12 cellular contexts compared by ENCODE assay signal in genomic region chr20:63500902-63501817, GRCh38. TPM values are rescaled to one million over a fixed set of nuclear protein-coding genes. Genes with fewer than 3 reads are reported as not detected.
DNase-seq lines count a peak whose midpoint lies in the region; ATAC-seq and TF ChIP-seq lines count a peak whose summit lies in the region.
"Had no signal": no experiment of that assay in that cellular context is flagged by ENCODE, and none has a peak within 500 bp of the region (broad histone marks: within the 10 kb centered on the region; RNA-seq: fewer than 3 reads in every experiment).

No MANE protein-coding gene starts in this region.

- POLR2A ChIA-PET in CD4-positive, alpha-beta T cell (lab: Charles Lee): no interaction called here

- peaks cover 35% of the 10 kb centered on the region for H3K27me3 Mint-ChIP-seq in CD4-positive, alpha-beta T cell
- peaks cover 52% of the 10 kb centered on the region for H3K27me3 Mint-ChIP-seq in endodermal cell (ENCODE audit: insufficient read depth)

- no peak overlapping the region for H3K27ac Mint-ChIP-seq in CD4-positive, alpha-beta T cell
- no peak overlapping the region for H3K27ac Mint-ChIP-seq in endodermal cell
- H3K27ac Mint-ChIP-seq: activated CD4-positive, alpha-beta T cell treated with anti-CD3 and anti-CD28 coated beads, Interleukin-2, amount 10 ng/mL, durations not matched to agents 7 days and 5 days had no signal

- no peaks in the 10 kb centered on the region for H3K36me3 ChIP-seq in endodermal cell (ENCODE audit: control insufficient read depth, insufficient read depth, low read length)
- H3K36me3 ChIP-seq: upper lobe of left lung had no signal

- no peaks in the 10 kb centered on the region for H3K4me1 ChIP-seq in endodermal cell (ENCODE audit: control insufficient read depth, insufficient read depth, low read length)

- DNase-seq in CD4-positive, alpha-beta T cell: no peak
- DNase-seq in NCI-H2171 treated with DMSO at 0.1 percent for 48 hours (lab: John Stamatoyannopoulos, UW) (peak; percentile 68), islet precursor cell (peak; percentile 53), NCI-H187 (lab: John Stamatoyannopoulos, UW) (no peak), endodermal cell (no peak)
- DNase-seq: activated CD4-positive, alpha-beta T cell treated with anti-CD3 and anti-CD28 coated beads, Interleukin-2, amount 10 ng/mL, durations not matched to agents 7 days and 5 days; activated effector memory CD4-positive, alpha-beta T cell treated with Interleukin-2 at 50 U/mL for 16 hours; NK-92 treated with Interleukin-12 subunit alpha and Interleukin-12 subunit beta, amount 100 ng/mL, for 24 hours; stimulated activated CD4-positive, alpha-beta T cell treated with anti-CD3 and anti-CD28 coated beads, Interleukin-12 subunit alpha, Interleukin-12 subunit beta, amount 100 ng/mL, for 4 hours had no signal

- intact Hi-C loops in CD4-positive, alpha-beta T cell (cut with DNase I, micrococcal nuclease): no loop called here

- H3K4me3 Mint-ChIP-seq in CD4-positive, alpha-beta T cell: peak overlapping the region; percentile 42
- no peak overlapping the region for H3K4me3 Mint-ChIP-seq in endodermal cell
- H3K4me3 Mint-ChIP-seq: activated CD4-positive, alpha-beta T cell treated with anti-CD3 and anti-CD28 coated beads, Interleukin-2, amount 10 ng/mL, durations not matched to agents 7 days and 5 days had no signal

- H3K9ac ChIP-seq in endodermal cell (ENCODE audit: extremely low read depth, low read length, poor library complexity, severe bottlenecking): no peak overlapping the region

- TF ChIP-seq CTCF in CD4-positive, alpha-beta T cell (IDR thresholded peaks at IDR 0.05): no peak
- TF ChIP-seq CTCF in endodermal cell (conservative IDR thresholded peaks at IDR 0.05): no peak

- CTCF ChIA-PET in CD4-positive, alpha-beta T cell (lab: Charles Lee): no interaction called here

- no peak overlapping the region for H3K27ac ChIP-seq in CD4-positive, alpha-beta T cell (ENCODE audit: low read depth, low read length)
- H3K27ac ChIP-seq in endodermal cell (ENCODE audit: low read depth, low read length): no peak overlapping the region
- H3K27ac ChIP-seq: upper lobe of left lung had no signal

- no peak overlapping the region for H3K4me3 ChIP-seq in endodermal cell (ENCODE audit: low read length)
- H3K4me3 ChIP-seq: upper lobe of left lung had no signal

- H3K27me3 ChIP-seq in CD4-positive, alpha-beta T cell (ENCODE audit: control insufficient read depth, insufficient read depth, low read length): peaks cover 26% of the 10 kb centered on the region
- peaks cover 36% of the 10 kb centered on the region for H3K27me3 ChIP-seq in endodermal cell (ENCODE audit: control insufficient read depth, insufficient read depth, low read length, poor library complexity, severe bottlenecking)
- H3K27me3 ChIP-seq: BE2C had no signal

- peaks cover 13% of the 10 kb centered on the region for H3K9me3 ChIP-seq in CD4-positive, alpha-beta T cell (ENCODE audit: control insufficient read depth, low read length)
- peaks cover 7% of the 10 kb centered on the region for H3K9me3 ChIP-seq in endodermal cell (ENCODE audit: control insufficient read depth, low read length)

- H3K9me3 Mint-ChIP-seq in CD4-positive, alpha-beta T cell: peaks cover 2% of the 10 kb centered on the region
- H3K9me3 Mint-ChIP-seq in endodermal cell: peaks cover 7% of the 10 kb centered on the region

- ATAC-seq in CD4-positive, alpha-beta T cell (ENCODE audit: poor library complexity): no peak
- ATAC-seq in HG02759 (IDR thresholded peaks at IDR 0.05; ENCODE audit: unreplicated experiment): no peak

- no peaks in the 10 kb centered on the region for H3K36me3 Mint-ChIP-seq in CD4-positive, alpha-beta T cell (ENCODE audit: low read depth)
- no peaks in the 10 kb centered on the region for H3K36me3 Mint-ChIP-seq in endodermal cell (ENCODE audit: low read depth)

- 90 to 94% methylated on average over 24 to 27 of the region's 27 CpGs for WGBS in endodermal cell (ENCODE audit: insufficient coverage in 1 of 2, insufficient read length in 1 of 2), 2 experiments

- H3K4me1 Mint-ChIP-seq in CD4-positive, alpha-beta T cell (ENCODE audit: low read depth): peaks cover 5% of the 10 kb centered on the region
- no peaks in the 10 kb centered on the region for H3K4me1 Mint-ChIP-seq in endodermal cell

RNA-seq across cellular contexts. Expression of gene EEF1A2, which starts 2.3 kb away (rescaled TPM):
- 1 to 10 TPM in 1 of 2 experiments, under 1 TPM in 1; 0.92 to 1.1 TPM for total RNA-seq in CD4-positive, alpha-beta T cell
- 10 to 100 TPM; 12.1 to 22.6 TPM for total RNA-seq in endodermal cell
- polyA plus RNA-seq in endodermal cell (2013, experiment 1 of 2): 24.7 TPM
- polyA plus RNA-seq in endodermal cell (2013, experiment 2 of 2): 18.3 TPM

RNA-seq across cellular contexts. Expression of gene PPDPF, which starts 19.4 kb away (rescaled TPM):
- total RNA-seq in CD4-positive, alpha-beta T cell: 100 to 1,000 TPM; 249 to 251 TPM
- total RNA-seq in endodermal cell: 100 to 1,000 TPM; 247 to 296 TPM
- polyA plus RNA-seq in endodermal cell (2013, experiment 1 of 2): 318 TPM
- 282 TPM for polyA plus RNA-seq in endodermal cell (2013, experiment 2 of 2)

RNA-seq across cellular contexts. Expression of gene KCNQ2, which starts 28.7 kb away (rescaled TPM):
- total RNA-seq in CD4-positive, alpha-beta T cell: not detected
- 10 to 100 TPM; 36.4 to 62.8 TPM for total RNA-seq in endodermal cell
- polyA plus RNA-seq in endodermal cell (2013, experiment 1 of 2): 111 TPM
- polyA plus RNA-seq in endodermal cell (2013, experiment 2 of 2): 96.8 TPM

RNA-seq across cellular contexts. Expression of gene PTK6, which starts 36.0 kb away (rescaled TPM):
- under 1 TPM; 0.19 to 0.22 TPM for total RNA-seq in CD4-positive, alpha-beta T cell
- total RNA-seq in endodermal cell: under 1 TPM in 1 of 2 donors, not detected in 1; 0.22 TPM
- polyA plus RNA-seq in endodermal cell (2013, experiment 1 of 2): not detected
- not detected for polyA plus RNA-seq in endodermal cell (2013, experiment 2 of 2)

RNA-seq across cellular contexts. Expression of gene SRMS, which starts 46.4 kb away (rescaled TPM):
- total RNA-seq in CD4-positive, alpha-beta T cell: not detected
- total RNA-seq in endodermal cell: not detected
- polyA plus RNA-seq in endodermal cell (2013, experiment 1 of 2): not detected
- not detected for polyA plus RNA-seq in endodermal cell (2013, experiment 2 of 2)
- total RNA-seq: activated CD4-positive, alpha-beta T cell treated with anti-CD3 and anti-CD28 coated beads, Interleukin-2, amount 10 ng/mL, durations not matched to agents 7 days and 5 days; upper lobe of left lung had no signal

Comparison
In these comparisons a context has a peak if more than half of its experiments do, and no peak if none do; other contexts are left out.
1. DNase-seq: peak in NCI-H2171 treated with DMSO at 0.1 percent for 48 hours (single experiment) and islet precursor cell (single experiment); none in CD4-positive, alpha-beta T cell (0 of 10), NCI-H187 (0 of 2) and endodermal cell (single experiment).
2. RNA of gene EEF1A2, which starts 2.3 kb away (total RNA-seq): 12.1 to 22.6 TPM in endodermal cell; 0.92 to 1.1 TPM in CD4-positive, alpha-beta T cell; every median in the first group is over 4 times any median in the second.
3. RNA of gene KCNQ2, which starts 28.7 kb away (total RNA-seq): 36.4 to 62.8 TPM in endodermal cell; not detected in CD4-positive, alpha-beta T cell; every median in the first group is over 10 times any median in the second.